ENCODE assay signal across 10 cellular contexts in the genomic region with DNA sequence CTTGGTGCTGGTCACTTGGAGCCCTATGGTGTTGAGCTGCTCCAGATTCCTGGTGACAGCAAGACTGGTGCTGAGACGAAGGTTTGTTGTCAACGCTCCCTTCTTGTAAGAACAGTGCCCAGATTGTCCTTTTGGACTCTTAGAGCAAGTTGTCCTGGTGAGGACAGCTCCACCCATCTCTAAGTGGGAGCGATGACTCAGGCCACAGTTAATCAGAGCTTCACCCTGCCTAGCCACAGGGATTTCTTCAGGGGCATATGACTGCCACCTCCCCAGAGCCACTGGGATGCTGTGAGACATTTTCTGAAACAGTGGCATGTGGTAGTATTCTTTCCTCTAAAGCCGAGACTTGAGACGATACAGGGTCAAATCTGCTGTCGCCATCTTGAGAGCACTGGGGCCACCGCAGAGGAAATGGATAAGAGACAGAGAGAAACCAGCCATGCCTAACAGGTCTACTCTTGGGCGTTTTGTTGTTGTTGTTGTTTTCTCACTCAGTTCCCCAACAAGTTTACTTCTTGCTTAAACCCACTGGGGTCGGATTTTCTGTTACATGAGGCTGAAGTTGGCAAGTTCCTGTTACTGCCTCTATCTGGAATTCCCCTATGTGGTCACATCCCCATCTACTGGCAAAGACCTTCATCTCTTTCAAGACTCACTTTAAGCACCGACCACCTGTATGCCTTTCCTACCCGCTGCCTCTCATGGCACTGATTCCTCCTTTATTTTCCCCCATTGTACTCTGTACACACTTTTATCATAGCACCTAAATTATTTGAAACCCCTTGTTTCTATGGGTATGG. TPM values are rescaled to one million over a fixed set of nuclear protein-coding genes. Genes with fewer than 3 reads are reported as not detected.
DNase-seq lines count a peak whose midpoint lies in the region; ATAC-seq and TF ChIP-seq lines count a peak whose summit lies in the region.
"Had no signal": no experiment of that assay in that cellular context is flagged by ENCODE, and none has a peak within 500 bp of the region (broad histone marks: within the 10 kb centered on the region; RNA-seq: fewer than 3 reads in every experiment).

No MANE protein-coding gene starts in this region.

- H3K4me3 ChIP-seq in brain microvascular endothelial cell (ENCODE audit: low read depth, low read length): no peak overlapping the region
- H3K4me3 ChIP-seq: uterus had no signal

- H3K27ac Mint-ChIP-seq in naive thymus-derived CD8-positive, alpha-beta T cell: no peak overlapping the region
- H3K27ac Mint-ChIP-seq: nephron had no signal

- DNase-seq in GM13976 (ENCODE audit: low spot score) (peak; percentile 40), KBM-7 (peak; percentile 70), brain microvascular endothelial cell (no peak), cortex of kidney (lab: John Stamatoyannopoulos, UW) (no peak), HuH-7.5 (ENCODE audit: low spot score) (no peak), anterior cingulate cortex (lab: John Stamatoyannopoulos, UW) (no peak)
- peak in 1 of 10 donors; percentile 2 for DNase-seq in naive thymus-derived CD8-positive, alpha-beta T cell
- DNase-seq: uterus had no signal

- no peaks in the 10 kb centered on the region for H3K27me3 ChIP-seq in brain microvascular endothelial cell (replicated peaks)
- H3K27me3 ChIP-seq: uterus had no signal

- H3K36me3 ChIP-seq in brain microvascular endothelial cell (replicated peaks): no peaks in the 10 kb centered on the region
- H3K36me3 ChIP-seq: uterus had no signal

- H3K9me3 Mint-ChIP-seq in naive thymus-derived CD8-positive, alpha-beta T cell: no peaks in the 10 kb centered on the region
- H3K9me3 Mint-ChIP-seq: nephron had no signal

- H3K4me3 Mint-ChIP-seq in naive thymus-derived CD8-positive, alpha-beta T cell: no peak overlapping the region
- H3K4me3 Mint-ChIP-seq: nephron had no signal

- peaks cover 0 to 6% (median 3%) of the 10 kb centered on the region in 4 donors for H3K4me1 Mint-ChIP-seq in naive thymus-derived CD8-positive, alpha-beta T cell
- H3K4me1 Mint-ChIP-seq: nephron had no signal

- H3K36me3 Mint-ChIP-seq in naive thymus-derived CD8-positive, alpha-beta T cell: no peaks in the 10 kb centered on the region

- POLR2A ChIA-PET in naive thymus-derived CD8-positive, alpha-beta T cell (lab: Charles Lee): no interaction called here

- in situ Hi-C loops in GM13976 (cut with MboI; ENCODE audit: low sequenced_read_pairs, unreplicated experiment) (no loop called here), KBM-7 (cut with MboI; ENCODE audit: low pct_unique_long_range_greater_than_20kb, low sequenced_read_pairs) (loop anchor here (25.0 kb wide), 1 partner anchor 318 kb away; the partner anchor contains the start of genes ATR and PLS1), brain microvascular endothelial cell (cut with HindIII; ENCODE audit: low pct_ligation_motif_present, low sequenced_read_pairs) (no loop called here)

- peaks cover 8 to 30% (median 18%) of the 10 kb centered on the region in 5 donors for H3K27me3 Mint-ChIP-seq in naive thymus-derived CD8-positive, alpha-beta T cell

- H3K27ac ChIP-seq in brain microvascular endothelial cell: no peak overlapping the region
- H3K27ac ChIP-seq: uterus had no signal

- TF ChIP-seq CTCF in GM13976 (IDR thresholded peaks at IDR 0.05; ENCODE audit: borderline replicate concordance, control extremely low read depth, extremely low read depth, insufficient read depth, missing control alignments): no peak
- TF ChIP-seq CTCF in brain microvascular endothelial cell (IDR thresholded peaks at IDR 0.05; ENCODE audit: low read depth, low read length, missing control alignments): peak; percentile 41

- ATAC-seq in naive thymus-derived CD8-positive, alpha-beta T cell: peak; percentile 49 to 53
- ATAC-seq in HG02840 (IDR thresholded peaks at IDR 0.05; ENCODE audit: low FRiP score, unreplicated experiment): no peak

RNA-seq across cellular contexts. Expression of gene PCOLCE2, which starts 16.0 kb away (rescaled TPM):
- total RNA-seq in naive thymus-derived CD8-positive, alpha-beta T cell: not detected
- not detected for polyA plus RNA-seq in naive thymus-derived CD8-positive, alpha-beta T cell

RNA-seq across cellular contexts. Expression of gene PAQR9, which starts 58.6 kb away (rescaled TPM):
- total RNA-seq in naive thymus-derived CD8-positive, alpha-beta T cell: not detected
- polyA plus RNA-seq in naive thymus-derived CD8-positive, alpha-beta T cell: not detected

Comparison
In these comparisons a context has a peak if more than half of its experiments do, and no peak if none do; other contexts are left out.
1. DNase-seq: peak in GM13976 (single experiment) and KBM-7 (single experiment); none in brain microvascular endothelial cell (single experiment), cortex of kidney (single experiment), HuH-7.5 (single experiment) and anterior cingulate cortex (0 of 58).